ENCODE assay signal across 30 cellular contexts in the genomic region with DNA sequence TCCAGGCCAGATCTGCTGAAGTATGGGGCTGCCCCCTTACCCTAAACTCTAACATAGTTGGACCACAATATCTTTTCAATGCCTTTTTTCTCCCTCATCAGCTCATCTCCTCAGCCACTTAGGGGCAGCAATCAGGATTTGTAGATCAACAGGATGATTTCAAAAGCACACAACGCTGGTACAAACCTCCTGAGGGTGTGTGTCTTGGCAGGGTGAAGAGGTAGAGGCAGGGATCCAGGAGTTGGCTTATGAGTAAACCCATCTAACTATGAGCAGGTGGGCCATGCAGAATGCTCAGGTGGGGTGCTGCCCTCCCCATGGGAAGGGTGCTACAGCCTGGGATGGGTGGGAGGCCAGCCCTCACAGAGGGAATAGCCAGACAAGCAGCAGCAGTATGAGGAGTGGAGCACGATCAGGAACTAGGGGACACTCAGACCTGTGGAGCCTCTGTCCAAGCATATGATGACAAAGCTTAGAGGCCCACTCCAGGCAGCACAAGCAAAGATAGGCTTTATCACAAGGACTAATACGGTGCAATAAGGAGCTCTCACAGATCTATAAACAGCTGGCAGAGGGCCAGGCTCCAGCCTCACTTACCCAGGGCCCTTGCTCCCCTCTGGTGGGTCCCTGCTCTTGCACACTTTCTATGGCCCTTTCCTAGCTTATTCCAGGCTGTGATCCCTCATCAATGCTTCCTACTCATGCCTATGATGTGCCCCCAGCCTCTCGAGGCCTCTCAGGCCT. TPM values are rescaled to one million over a fixed set of nuclear protein-coding genes. Genes with fewer than 3 reads are reported as not detected.
A peak's percentile ranks its signal among the peaks of the same experiment; 100 is the strongest.
DNase-seq lines count a peak whose midpoint lies in the region; ATAC-seq and TF ChIP-seq lines count a peak whose summit lies in the region.
"Had no signal": no experiment of that assay in that cellular context is flagged by ENCODE, and none has a peak within 500 bp of the region (broad histone marks: within the 10 kb centered on the region; RNA-seq: fewer than 3 reads in every experiment).

No MANE protein-coding gene starts in this region.

- H2BK15ac ChIP-seq in mesenchymal stem cell (ENCODE audit: low read depth, poor library complexity, severe bottlenecking) = no peak overlapping the region

- WGBS in mesenchymal stem cell = 93% methylated on average over 4 of the region's 4 CpGs

- H2AFZ ChIP-seq in mesenchymal stem cell (ENCODE audit: low read depth, low read length) = no peak overlapping the region
- H2AFZ ChIP-seq: GM23338, neural progenitor cell had no signal

- no peak overlapping the region for H3K9ac ChIP-seq in mesenchymal stem cell (ENCODE audit: low read length)
- H3K9ac ChIP-seq: neural progenitor cell had no signal

- H3K4me1 ChIP-seq in Caco-2 = peaks cover 8% of the 10 kb centered on the region
- no peaks in the 10 kb centered on the region for H3K4me1 ChIP-seq in mesenchymal stem cell (ENCODE audit: control insufficient read depth, insufficient read depth, low read depth, low read length)
- H3K4me1 ChIP-seq: neural progenitor cell had no signal

- no peak overlapping the region for H3K18ac ChIP-seq in mesenchymal stem cell (ENCODE audit: low read depth in 1 of 2, low read length in 2 of 2)

- H3K27me3 ChIP-seq in Caco-2 (replicated peaks; ENCODE audit: control insufficient read depth, insufficient read depth, low read length) (no peaks in the 10 kb centered on the region), mesenchymal stem cell (ENCODE audit: control insufficient read depth in 1 of 2, insufficient read depth in 1 of 2, low read length in 2 of 2) (no peaks in the 10 kb centered on the region)
- H3K27me3 ChIP-seq: dorsolateral prefrontal cortex, neural progenitor cell, uterus had no signal

- no peak overlapping the region for H3K4me2 ChIP-seq in mesenchymal stem cell (ENCODE audit: low read length, poor library complexity, severe bottlenecking)
- H3K4me2 ChIP-seq: GM23338, neural progenitor cell had no signal

- peaks cover 38% of the 10 kb centered on the region for H3K36me3 Mint-ChIP-seq in Caco-2 (ENCODE audit: insufficient read depth, unreplicated experiment)
- H3K36me3 Mint-ChIP-seq: activated naive CD4-positive, alpha-beta T cell treated with anti-CD3 and anti-CD28 coated beads, Interleukin-2, amount 50 U/mL, for 24 hours; brain had no signal

- peak; percentile 33 for DNase-seq in NCI-H2171 treated with DMSO at 0.1 percent for 48 hours (lab: John Stamatoyannopoulos, UW)
- DNase-seq in NCI-H2171 (lab: John Stamatoyannopoulos, UW) = no peak
- no peak for DNase-seq in Caco-2
- no peak for DNase-seq in epithelial cell of prostate (ENCODE audit: low read depth, low spot score)
- no peak for DNase-seq in mesenchymal stem cell
- DNase-seq in NCI-H446 treated with DMSO at 0.1 percent for 48 hours (lab: John Stamatoyannopoulos, UW) = no peak
- DNase-seq: activated CD4-positive, CD25-positive, alpha-beta regulatory T cell treated with anti-CD3 and anti-CD28 coated beads, Interleukin-2, amount 50 U/mL, for 72 hours; activated CD8-positive, alpha-beta T cell treated with anti-CD3 and anti-CD28 coated beads, Interleukin-2, amount 10 ng/mL, durations not matched to agents 7 days and 5 days; AML-193; amniotic stem cell; CD4-positive, alpha-beta memory T cell; dorsolateral prefrontal cortex; EL; hypothalamus; left cardiac atrium; mesendoderm; NCI-H1105 treated with DMSO at 0.1 percent for 48 hours; NCI-H2029; right cardiac atrium; SIG-M5; stimulated activated naive CD8-positive, alpha-beta T cell treated with anti-CD3 and anti-CD28 coated beads, Interleukin-15, amount 100 ng/mL, for 72 hours; uterus had no signal

- peak overlapping the region in 1 of 2 experiments; percentile 6 for H3K14ac ChIP-seq in mesenchymal stem cell (ENCODE audit: low read length in 2 of 2)

- H3K23ac ChIP-seq in mesenchymal stem cell (ENCODE audit: low read length in 2 of 2) = no peak overlapping the region

- no peak overlapping the region for H4K8ac ChIP-seq in mesenchymal stem cell (ENCODE audit: low read length)

- H2BK12ac ChIP-seq in mesenchymal stem cell (ENCODE audit: low read length in 2 of 2) = no peak overlapping the region

- no peaks in the 10 kb centered on the region for H3K79me1 ChIP-seq in mesenchymal stem cell (replicated peaks; ENCODE audit: low read length, poor library complexity, severe bottlenecking)

- H3K27ac ChIP-seq in epithelial cell of prostate (peak overlapping the region; percentile 87), mesenchymal stem cell (ENCODE audit: low read length, poor library complexity, severe bottlenecking) (no peak overlapping the region)
- H3K27ac ChIP-seq: dorsolateral prefrontal cortex, neural progenitor cell, uterus had no signal

- H3K4me3 Mint-ChIP-seq in Caco-2 (ENCODE audit: unreplicated experiment) = no peak overlapping the region
- H3K4me3 Mint-ChIP-seq: activated CD8-positive, alpha-beta T cell treated with anti-CD3 and anti-CD28 coated beads, Interleukin-2, amount 10 ng/mL, durations not matched to agents 7 days and 5 days; activated naive CD4-positive, alpha-beta T cell treated with anti-CD3 and anti-CD28 coated beads, Interleukin-2, amount 50 U/mL, for 24 hours; activated T-helper 17 cell treated with anti-CD3 and anti-CD28 coated beads, Interleukin-2, amount 50 U/mL, for 72 hours; brain; CD4-positive, alpha-beta memory T cell; GM23338; neural progenitor cell; stimulated activated naive CD8-positive, alpha-beta T cell treated with anti-CD3 and anti-CD28 coated beads, Interleukin-15, amount 100 ng/mL, for 72 hours had no signal

- H3K4me1 Mint-ChIP-seq in Caco-2 (ENCODE audit: low read depth, unreplicated experiment) = peaks cover 3% of the 10 kb centered on the region
- H3K4me1 Mint-ChIP-seq: GM23338, neural progenitor cell had no signal

- H3K4ac ChIP-seq in mesenchymal stem cell (ENCODE audit: low read depth in 1 of 2, low read length in 2 of 2) = no peak overlapping the region

- H3K27ac Mint-ChIP-seq in Caco-2 (ENCODE audit: unreplicated experiment) = peak overlapping the region; percentile 80
- H3K27ac Mint-ChIP-seq: activated CD8-positive, alpha-beta T cell treated with anti-CD3 and anti-CD28 coated beads, Interleukin-2, amount 10 ng/mL, durations not matched to agents 7 days and 5 days; activated naive CD4-positive, alpha-beta T cell treated with anti-CD3 and anti-CD28 coated beads, Interleukin-2, amount 50 U/mL, for 24 hours; activated T-helper 17 cell treated with anti-CD3 and anti-CD28 coated beads, Interleukin-2, amount 50 U/mL, for 72 hours; brain; GM23338; neural progenitor cell had no signal

- no peak for TF ChIP-seq CTCF in Caco-2 (IDR thresholded peaks at IDR 0.05; ENCODE audit: insufficient read depth in 1 of 2, low read depth in 1 of 2, low read length in 1 of 2, severe bottlenecking in 1 of 2, unreplicated experiment in 1 of 2)

- POLR2A ChIA-PET in Caco-2 (lab: Charles Lee) = no interaction called here

- intact Hi-C loops in Caco-2 (cut with micrococcal nuclease; ENCODE audit: unreplicated experiment) = no loop called here

- no peak overlapping the region for H2BK120ac ChIP-seq in mesenchymal stem cell (ENCODE audit: low read depth, low read length)

- no peaks in the 10 kb centered on the region for H3K27me3 Mint-ChIP-seq in Caco-2 (ENCODE audit: insufficient read depth, unreplicated experiment)
- H3K27me3 Mint-ChIP-seq: activated naive CD4-positive, alpha-beta T cell treated with anti-CD3 and anti-CD28 coated beads, Interleukin-2, amount 50 U/mL, for 24 hours; activated T-helper 17 cell treated with anti-CD3 and anti-CD28 coated beads, Interleukin-2, amount 50 U/mL, for 72 hours; CD4-positive, alpha-beta memory T cell; stimulated activated naive CD8-positive, alpha-beta T cell treated with anti-CD3 and anti-CD28 coated beads, Interleukin-15, amount 100 ng/mL, for 72 hours had no signal

- H3K9me3 Mint-ChIP-seq in Caco-2 (ENCODE audit: unreplicated experiment) = no peaks in the 10 kb centered on the region
- H3K9me3 Mint-ChIP-seq: activated naive CD4-positive, alpha-beta T cell treated with anti-CD3 and anti-CD28 coated beads, Interleukin-2, amount 50 U/mL, for 24 hours; activated T-helper 17 cell treated with anti-CD3 and anti-CD28 coated beads, Interleukin-2, amount 50 U/mL, for 72 hours; CD4-positive, alpha-beta memory T cell; stimulated activated naive CD8-positive, alpha-beta T cell treated with anti-CD3 and anti-CD28 coated beads, Interleukin-15, amount 100 ng/mL, for 72 hours had no signal

- H3K36me3 ChIP-seq in Caco-2 (ENCODE audit: control insufficient read depth, insufficient read depth, low read length) = no peaks in the 10 kb centered on the region
- H3K36me3 ChIP-seq in mesenchymal stem cell (ENCODE audit: control insufficient read depth in 1 of 2, insufficient read depth in 2 of 2, low read depth in 1 of 2, low read length in 2 of 2) = peaks cover 0 to 4% of the 10 kb centered on the region in 2 experiments
- H3K36me3 ChIP-seq: neural progenitor cell, uterus had no signal

- peak overlapping the region; percentile 7 for H4K91ac ChIP-seq in mesenchymal stem cell (ENCODE audit: low read length)

- no peak overlapping the region for H3K4me3 ChIP-seq in Caco-2 (ENCODE audit: low read depth, low read length)
- no peak overlapping the region for H3K4me3 ChIP-seq in mesenchymal stem cell (ENCODE audit: insufficient read depth in 1 of 2, low read depth in 1 of 2, low read length in 2 of 2)
- H3K4me3 ChIP-seq: dorsolateral prefrontal cortex, GM23338, neural progenitor cell, uterus had no signal

- H3K9me3 ChIP-seq in Caco-2 (no peaks in the 10 kb centered on the region), mesenchymal stem cell (ENCODE audit: control insufficient read depth, low read length) (no peaks in the 10 kb centered on the region)
- H3K9me3 ChIP-seq: uterus had no signal

- ATAC-seq in HG02885 (IDR thresholded peaks at IDR 0.05; ENCODE audit: poor library complexity, unreplicated experiment) = no peak
- no peak for ATAC-seq in GM21576 (IDR thresholded peaks at IDR 0.05; ENCODE audit: unreplicated experiment)
- ATAC-seq: activated CD8-positive, alpha-beta T cell treated with anti-CD3 and anti-CD28 coated beads, Interleukin-2, amount 10 ng/mL, durations not matched to agents 7 days and 5 days; activated T-helper 17 cell treated with anti-CD3 and anti-CD28 coated beads, Interleukin-2, amount 50 U/mL, for 72 hours; GM23338; left cardiac atrium; Panc1; right cardiac atrium; stimulated activated naive CD8-positive, alpha-beta T cell treated with anti-CD3 and anti-CD28 coated beads, Interleukin-15, amount 100 ng/mL, for 72 hours had no signal

- no peak overlapping the region for H2BK5ac ChIP-seq in mesenchymal stem cell (ENCODE audit: low read depth, low read length, poor library complexity, severe bottlenecking)

- no TSS peak for BruUV-seq in Caco-2 (replicated peaks; lab: Mats Ljungman, UMichigan)

- CTCF ChIA-PET in Caco-2 (lab: Charles Lee) = no interaction called here

- no peak overlapping the region for H2AK5ac ChIP-seq in mesenchymal stem cell (ENCODE audit: low read length, severe bottlenecking)

RNA-seq across cellular contexts. Expression of a gene that starts 32.2 kb away (rescaled TPM):
- total RNA-seq in Caco-2 (2022) = 5.5 and 6.9 TPM in 2 replicates
- polyA plus RNA-seq in mesenchymal stem cell (2013, experiment 1 of 2) = 2.4 TPM
- polyA plus RNA-seq in mesenchymal stem cell (2013, experiment 2 of 2) = 2.5 TPM
